In genomic region chr4:140152760-140153418, GRCh38 we compare ENCODE assay signal across 8 cellular contexts. TPM values are rescaled to one million over a fixed set of nuclear protein-coding genes. Genes with fewer than 3 reads are reported as not detected.
A peak's percentile ranks its signal among the peaks of the same experiment; 100 is the strongest.
DNase-seq lines count a peak whose midpoint lies in the region; ATAC-seq lines count a peak whose summit lies in the region.

No MANE protein-coding gene starts in this region.

- no peaks in the 10 kb centered on the region for H3K9me3 ChIP-seq in SK-N-MC (ENCODE audit: low read depth, low read length)

- peak overlapping the region; percentile 64 for H3K9ac ChIP-seq in SK-N-MC (ENCODE audit: insufficient read length)

- H3K4me3 ChIP-seq in SK-N-MC = peak overlapping the region; percentile 89

- H3K27ac ChIP-seq in SK-N-MC = 0 out of 2 replicates have a peak overlapping the region, but pooled peaks have one; percentile 33

- intact Hi-C loops in left ventricle myocardium superior (cut with micrococcal nuclease) = no loop called here

- ATAC-seq in left ventricle myocardium superior (peak; percentile 1), GM18520 (IDR thresholded peaks at IDR 0.05; ENCODE audit: unreplicated experiment) (no peak)

- H3K36me3 ChIP-seq in SK-N-MC (ENCODE audit: insufficient read depth, low read length) = no peaks in the 10 kb centered on the region

- DNase-seq in NOMO-1 (lab: John Stamatoyannopoulos, UW; ENCODE audit: unreplicated experiment in 2 of 2) (peak; percentile 16 to 23), NOMO-1 treated with DMSO at 0.1 percent for 48 hours (lab: John Stamatoyannopoulos, UW; ENCODE audit: unreplicated experiment) (no peak), SK-N-MC (ENCODE audit: low read depth, low spot score) (no peak), amygdala (lab: John Stamatoyannopoulos, UW) (peak in 50 of 56 donors; percentile 2 to 76 (median 36)), left ventricle myocardium superior (peak; percentile 78), pons (ENCODE audit: low spot score) (peak; percentile 20), GF-D8 (lab: John Stamatoyannopoulos, UW) (no peak)

RNA-seq across cellular contexts. Expression of gene MAML3, which starts 1.1 kb away (rescaled TPM):
- 2.1 TPM for total RNA-seq in left ventricle myocardium superior

Comparison
In these comparisons a context has a peak if more than half of its experiments do, and no peak if none do; other contexts are left out.
1. DNase-seq: peak in NOMO-1 (2 of 2), amygdala (50 of 56), left ventricle myocardium superior (single experiment) and pons (single experiment); none in NOMO-1 treated with DMSO at 0.1 percent for 48 hours (single experiment), SK-N-MC (single experiment) and GF-D8 (single experiment).